Comparison of ENCODE assay signal across 8 cellular contexts in genomic region chr12:67269632-67270578, GRCh38. TPM values are rescaled to one million over a fixed set of nuclear protein-coding genes. Genes with fewer than 3 reads are reported as not detected.
DNase-seq lines count a peak whose midpoint lies in the region; FAIRE-seq and TF ChIP-seq lines count a peak whose summit lies in the region.

No MANE protein-coding gene starts in this region.

- DNase-seq in GM12891 (ENCODE audit: insufficient read length, low spot score) (peak; percentile 7), HFF-Myc (ENCODE audit: extremely low read depth, low read depth) (no peak), NCI-H1092 treated with DMSO at 0.1 percent for 48 hours (lab: John Stamatoyannopoulos, UW) (peak; percentile 59), cardiac fibroblast (ENCODE audit: low read depth in 2 of 2) (peak; percentile 22 to 29), foreskin melanocyte (no peak)
- peak; percentile 31 for DNase-seq in stimulated activated CD4-positive, alpha-beta T cell treated with anti-CD3 and anti-CD28 coated beads, Interleukin-2, amount 100 ng/mL, for 4 hours (ENCODE audit: low read depth)

- TF ChIP-seq POLR2A in GM12891 (IDR thresholded peaks at IDR 0.05; ENCODE audit: low read depth, low read length), result no peak

- no peaks in the 10 kb centered on the region for H3K27me3 ChIP-seq in layer of hippocampus (ENCODE audit: control insufficient read depth, insufficient read depth, low read length)

- peak; percentile 28 for FAIRE-seq in GM12891 (lab: Jason Lieb, UNC)

- H3K27ac ChIP-seq in layer of hippocampus (ENCODE audit: low read depth, low read length), result peak overlapping the region; percentile 98

- peak overlapping the region; percentile 78 for H3K4me3 ChIP-seq in HFF-Myc (replicated peaks; ENCODE audit: low read depth, low read length)
- H3K4me3 ChIP-seq in WI38 (ENCODE audit: low read depth, low read length), result peak overlapping the region; percentile 98
- peak overlapping the region; percentile 91 to 97 for H3K4me3 ChIP-seq in cardiac fibroblast (replicated peaks in 1 of 2; ENCODE audit: low read depth in 2 of 2, low read length in 2 of 2)

- no peak for TF ChIP-seq CTCF in HFF-Myc (IDR thresholded peaks at IDR 0.05; ENCODE audit: low read depth, low read length, missing control alignments)
- no peak for TF ChIP-seq CTCF in WI38 (IDR thresholded peaks at IDR 0.05; ENCODE audit: low read depth, low read length)
- no peak for TF ChIP-seq CTCF in cardiac fibroblast (IDR thresholded peaks at IDR 0.05; ENCODE audit: low read depth, low read length)

TF ChIP-seq in GM12891, 5 proteins besides CTCF, POLR2A, EP300 and RAD21:
- TF ChIP-seq POU2F2 (IDR thresholded peaks at IDR 0.05; ENCODE audit: low read depth, low read length), result no peak
- TF ChIP-seq SPI1 (IDR thresholded peaks at IDR 0.05; ENCODE audit: low read depth, low read length), result peak; percentile 41

RNA-seq across cellular contexts. Expression of gene CAND1, which starts 0.7 kb away (rescaled TPM):
- 54.5 TPM for polyA plus RNA-seq in GM12891 (2012; ENCODE audit: low read depth, missing spikeins)

Comparison
In these comparisons a context has a peak if more than half of its experiments do, and no peak if none do; other contexts are left out.
1. DNase-seq: peak in GM12891 (single experiment), NCI-H1092 treated with DMSO at 0.1 percent for 48 hours (single experiment), cardiac fibroblast (2 of 2) and stimulated activated CD4-positive, alpha-beta T cell treated with anti-CD3 and anti-CD28 coated beads, Interleukin-2, amount 100 ng/mL, for 4 hours (single experiment); none in HFF-Myc (single experiment) and foreskin melanocyte (single experiment).
2. Peak in every context shown above with its lines, with median percentiles within 50 percentile points of each other: H3K4me3 ChIP-seq.